Comparison of ENCODE assay signal across 8 cellular contexts in the genomic region with DNA sequence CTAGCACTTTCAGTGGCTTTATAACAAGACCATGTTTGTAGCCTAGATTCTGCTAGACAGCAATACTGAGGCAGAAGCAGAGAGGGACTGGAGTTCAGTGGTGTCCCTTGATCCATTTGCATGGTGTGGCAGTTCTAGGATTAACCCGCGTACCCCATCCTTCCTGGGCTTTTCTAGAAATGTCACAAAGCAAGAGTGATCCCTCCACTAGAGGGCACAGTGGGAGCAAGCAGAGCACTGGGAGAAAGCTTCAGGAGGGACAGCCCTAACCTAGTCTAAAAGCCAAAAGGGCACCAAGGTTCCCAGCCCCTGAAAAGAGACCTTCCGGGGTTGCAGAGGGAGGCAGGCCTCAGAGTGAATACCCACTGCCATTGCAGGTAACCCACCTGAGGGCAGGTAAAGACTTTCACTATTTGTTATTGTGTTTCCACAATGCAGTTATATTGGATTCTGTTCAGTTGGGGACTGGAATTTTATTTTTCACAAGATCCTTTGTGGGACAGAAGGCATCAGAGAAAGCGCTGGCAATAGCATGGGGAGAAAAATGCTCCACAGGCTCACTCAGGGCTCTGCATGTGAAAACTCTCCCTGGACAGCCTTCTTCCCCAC.
DNase-seq lines count a peak whose midpoint lies in the region; ATAC-seq and TF ChIP-seq lines count a peak whose summit lies in the region.

No MANE protein-coding gene starts in this region.

- H4K20me1 ChIP-seq in OCI-LY7 (ENCODE audit: insufficient read depth, low read length) (no peaks in the 10 kb centered on the region), neural cell (ENCODE audit: insufficient read depth) (no peaks in the 10 kb centered on the region)

- H3K79me2 ChIP-seq in OCI-LY7 (ENCODE audit: insufficient read depth, low read depth, low read length) (no peaks in the 10 kb centered on the region), neural cell (replicated peaks; ENCODE audit: insufficient read depth, low read length) (no peaks in the 10 kb centered on the region)

- POLR2A ChIA-PET in OCI-LY7 (lab: Charles Lee): interaction anchor here (0.6 kb wide), 1 partner anchor 376 kb away, joined by 3 read pairs; no protein-coding TSS in a partner anchor

- H3K36me3 ChIP-seq in OCI-LY7 (ENCODE audit: insufficient read depth, low read length) (no peaks in the 10 kb centered on the region), neural cell (ENCODE audit: insufficient read depth, low read length) (no peaks in the 10 kb centered on the region), thyroid gland (no peaks in the 10 kb centered on the region)

- CTCF ChIA-PET in OCI-LY7 (lab: Charles Lee; ENCODE audit: unreplicated experiment): interaction anchor here (1.1 kb wide), 1 partner anchor 283 kb away, joined by 3 read pairs; no protein-coding TSS in a partner anchor

- no peak overlapping the region for H3K4me3 ChIP-seq in OCI-LY7 (ENCODE audit: low read depth, low read length, poor library complexity, severe bottlenecking)
- no peak overlapping the region for H3K4me3 ChIP-seq in neural cell (ENCODE audit: low read length)
- no peak overlapping the region for H3K4me3 ChIP-seq in thyroid gland (replicated peaks in 1 of 3)

- no TSS peak for BruUV-seq in OCI-LY7 (replicated peaks; lab: Mats Ljungman, UMichigan)

- no peaks in the 10 kb centered on the region for H3K9me3 ChIP-seq in OCI-LY7 (ENCODE audit: low read length)
- no peaks in the 10 kb centered on the region for H3K9me3 ChIP-seq in neural cell (ENCODE audit: low read length)
- no peaks in the 10 kb centered on the region for H3K9me3 ChIP-seq in thyroid gland

- intact Hi-C loops in OCI-LY7 (cut with micrococcal nuclease; ENCODE audit: unreplicated experiment) (loop anchor here (1.0 to 10.0 kb wide), 4 partner anchors 187 to 472 kb away; a partner anchor contains a TSS), thyroid gland (cut with DNase I) (loop anchor here (10.0 kb wide), 2 partner anchors 311 to 471 kb away; no protein-coding TSS in a partner anchor)

- H3K9ac ChIP-seq in neural cell (ENCODE audit: low read length): no peak overlapping the region

- no peaks in the 10 kb centered on the region for H3K27me3 ChIP-seq in neural cell (ENCODE audit: insufficient read depth, low read depth, low read length)
- H3K27me3 ChIP-seq in thyroid gland: no peaks in the 10 kb centered on the region

- peak; percentile 87 for TF ChIP-seq CTCF in OCI-LY7 (conservative IDR thresholded peaks at IDR 0.05; ENCODE audit: low read length)
- peak; percentile 63 for TF ChIP-seq CTCF in neural cell (IDR thresholded peaks at IDR 0.05; ENCODE audit: poor library complexity, severe bottlenecking)
- peak; percentile 21 to 76 (median 64) for TF ChIP-seq CTCF in thyroid gland (IDR thresholded peaks at IDR 0.05)

- DNase-seq in GM03348 (ENCODE audit: low spot score): peak; percentile 84
- peak; percentile 76 for DNase-seq in OCI-LY7 (ENCODE audit: low spot score)
- peak; percentile 24 for DNase-seq in activated T-cell treated with anti-CD3 and anti-CD28 coated beads for 1 hour (ENCODE audit: low read depth)
- peak; percentile 62 for DNase-seq in fibroblast of gingiva (ENCODE audit: low read depth)
- DNase-seq in thyroid gland: peak; percentile 58 to 59

- H3K4me2 ChIP-seq in OCI-LY7 (ENCODE audit: low read length): no peak overlapping the region
- H3K4me2 ChIP-seq in neural cell (ENCODE audit: low read length): no peak overlapping the region

- no peaks in the 10 kb centered on the region for H3F3A ChIP-seq in neural cell (ENCODE audit: insufficient read depth, low read length, poor library complexity, severe bottlenecking)

- H3K27ac ChIP-seq in OCI-LY7 (ENCODE audit: low read depth, low read length, poor library complexity, severe bottlenecking) (no peak overlapping the region), neural cell (ENCODE audit: low read length) (no peak overlapping the region), thyroid gland (no peak overlapping the region)

- peak; percentile 63 for TF ChIP-seq RAD21 in neural cell (conservative IDR thresholded peaks at IDR 0.05)

- no peak for TF ChIP-seq POLR2A in thyroid gland (IDR thresholded peaks at IDR 0.05)

- H2AFZ ChIP-seq in OCI-LY7 (ENCODE audit: low read length) (no peak overlapping the region), neural cell (ENCODE audit: low read depth, low read length) (no peak overlapping the region)

- H3K4me1 ChIP-seq in OCI-LY7 (ENCODE audit: insufficient read depth, low read length, poor library complexity, severe bottlenecking) (no peaks in the 10 kb centered on the region), thyroid gland (peaks cover 0 to 4% of the 10 kb centered on the region in 2 donors)

- H3K9me2 ChIP-seq in OCI-LY7 (ENCODE audit: insufficient read depth, low read length): no peaks in the 10 kb centered on the region
- H3K9me2 ChIP-seq in neural cell (ENCODE audit: insufficient read depth, low read length): no peaks in the 10 kb centered on the region

- 32 to 38% methylated on average over 4 of the region's 4 CpGs for WGBS in thyroid gland, 2 donors

- TF ChIP-seq EP300 in neural cell (conservative IDR thresholded peaks at IDR 0.05; ENCODE audit: poor library complexity, severe bottlenecking): no peak

- ATAC-seq in HG02852 (IDR thresholded peaks at IDR 0.05; ENCODE audit: unreplicated experiment): peak; percentile 59
- ATAC-seq in GM19023 (IDR thresholded peaks at IDR 0.05; ENCODE audit: unreplicated experiment): no peak

TF ChIP-seq in neural cell, 6 proteins besides CTCF, POLR2A, EP300 and RAD21:
- no peak for TF ChIP-seq MXI1 (conservative IDR thresholded peaks at IDR 0.05; ENCODE audit: poor library complexity, severe bottlenecking)
- peak; percentile 73 for TF ChIP-seq SMC3 (conservative IDR thresholded peaks at IDR 0.05; ENCODE audit: poor library complexity)

Comparison
In these comparisons a context has a peak if more than half of its experiments do, and no peak if none do; other contexts are left out.
1. DNase-seq: peak in every context shown above with its lines; median percentile 84 in GM03348; 76 in OCI-LY7; 62 in fibroblast of gingiva; 58 in thyroid gland; 24 in activated T-cell treated with anti-CD3 and anti-CD28 coated beads for 1 hour.